ENCODE assay signal across 1 cellular context in the genomic region with DNA sequence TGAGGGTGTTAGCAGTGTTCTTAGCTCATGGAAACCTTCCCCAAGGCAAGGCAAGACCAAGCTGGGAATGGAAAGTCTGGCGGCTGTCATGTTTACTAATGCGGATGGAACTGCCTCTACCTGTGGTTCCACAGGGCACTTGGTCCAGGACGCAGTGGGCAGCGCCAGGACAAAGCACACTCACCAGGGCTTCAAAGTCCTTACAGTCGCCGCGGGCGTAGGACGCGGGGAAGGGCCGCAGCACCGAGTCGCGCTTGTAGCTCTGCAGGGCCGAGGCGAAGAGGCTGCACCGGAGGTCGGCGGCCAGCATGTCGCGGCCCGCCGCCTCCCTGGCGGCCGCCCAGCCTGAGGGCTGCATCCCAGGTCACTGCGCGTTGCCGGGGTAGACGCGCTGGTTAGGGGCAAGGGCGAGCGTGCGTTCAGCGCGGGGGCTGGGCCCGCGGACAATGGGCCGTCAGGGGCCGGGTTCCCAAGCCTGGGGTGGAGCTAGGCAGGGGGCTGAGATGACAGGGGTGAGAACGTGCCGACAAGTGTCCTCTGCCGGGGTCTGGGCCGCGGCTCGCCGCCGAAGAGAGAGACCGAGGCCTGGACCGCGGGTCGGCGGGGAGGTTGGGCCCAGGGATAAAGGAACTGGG.
TF ChIP-seq lines count a peak whose summit lies in the region.

No MANE protein-coding gene starts in this region.

TF ChIP-seq in HEK293, 187 proteins besides CTCF, POLR2A, EP300 and RAD21 (continued from another document and continues in another):
- TF ChIP-seq, protein P1, sequence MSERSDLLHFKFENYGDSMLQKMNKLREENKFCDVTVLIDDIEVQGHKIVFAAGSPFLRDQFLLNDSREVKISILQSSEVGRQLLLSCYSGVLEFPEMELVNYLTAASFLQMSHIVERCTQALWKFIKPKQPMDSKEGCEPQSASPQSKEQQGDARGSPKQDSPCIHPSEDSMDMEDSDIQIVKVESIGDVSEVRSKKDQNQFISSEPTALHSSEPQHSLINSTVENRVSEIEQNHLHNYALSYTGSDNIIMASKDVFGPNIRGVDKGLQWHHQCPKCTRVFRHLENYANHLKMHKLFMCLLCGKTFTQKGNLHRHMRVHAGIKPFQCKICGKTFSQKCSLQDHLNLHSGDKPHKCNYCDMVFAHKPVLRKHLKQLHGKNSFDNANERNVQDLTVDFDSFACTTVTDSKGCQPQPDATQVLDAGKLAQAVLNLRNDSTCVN (tag by site-specific recombination; optimal IDR thresholded peaks at IDR 0.05), result peak; percentile 96
- no peak for TF ChIP-seq TCF7L2 (IDR thresholded peaks at IDR 0.05; ENCODE audit: borderline replicate concordance, low read depth, low read length)
- TF ChIP-seq, protein P2, sequence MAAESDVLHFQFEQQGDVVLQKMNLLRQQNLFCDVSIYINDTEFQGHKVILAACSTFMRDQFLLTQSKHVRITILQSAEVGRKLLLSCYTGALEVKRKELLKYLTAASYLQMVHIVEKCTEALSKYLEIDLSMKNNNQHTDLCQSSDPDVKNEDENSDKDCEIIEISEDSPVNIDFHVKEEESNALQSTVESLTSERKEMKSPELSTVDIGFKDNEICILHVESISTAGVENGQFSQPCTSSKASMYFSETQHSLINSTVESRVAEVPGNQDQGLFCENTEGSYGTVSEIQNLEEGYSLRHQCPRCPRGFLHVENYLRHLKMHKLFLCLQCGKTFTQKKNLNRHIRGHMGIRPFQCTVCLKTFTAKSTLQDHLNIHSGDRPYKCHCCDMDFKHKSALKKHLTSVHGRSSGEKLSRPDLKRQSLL (tag by site-specific recombination; IDR thresholded peaks at IDR 0.05), result no peak
- TF ChIP-seq, protein P3, sequence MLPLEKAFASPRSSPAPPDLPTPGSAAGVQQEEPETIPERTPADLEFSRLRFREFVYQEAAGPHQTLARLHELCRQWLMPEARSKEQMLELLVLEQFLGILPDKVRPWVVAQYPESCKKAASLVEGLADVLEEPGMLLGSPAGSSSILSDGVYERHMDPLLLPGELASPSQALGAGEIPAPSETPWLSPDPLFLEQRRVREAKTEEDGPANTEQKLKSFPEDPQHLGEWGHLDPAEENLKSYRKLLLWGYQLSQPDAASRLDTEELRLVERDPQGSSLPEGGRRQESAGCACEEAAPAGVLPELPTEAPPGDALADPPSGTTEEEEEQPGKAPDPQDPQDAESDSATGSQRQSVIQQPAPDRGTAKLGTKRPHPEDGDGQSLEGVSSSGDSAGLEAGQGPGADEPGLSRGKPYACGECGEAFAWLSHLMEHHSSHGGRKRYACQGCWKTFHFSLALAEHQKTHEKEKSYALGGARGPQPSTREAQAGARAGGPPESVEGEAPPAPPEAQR (tag by site-specific recombination; IDR thresholded peaks at IDR 0.05), result no peak
- TF ChIP-seq ZFP37 (tag by site-specific recombination; IDR thresholded peaks at IDR 0.05), result peak; percentile 91
- TF ChIP-seq ZNF121 (tag by site-specific recombination; IDR thresholded peaks at IDR 0.05), result peak; percentile 73
- TF ChIP-seq ZNF501 (tag by site-specific recombination; IDR thresholded peaks at IDR 0.05), result peak; percentile 95
- TF ChIP-seq GLIS2 (tag by site-specific recombination; IDR thresholded peaks at IDR 0.05), result peak; percentile 94
- TF ChIP-seq ZNF423 (tag by site-specific recombination; IDR thresholded peaks at IDR 0.05), result no peak
- TF ChIP-seq IKZF3 (tag by site-specific recombination; IDR thresholded peaks at IDR 0.05), result no peak
- TF ChIP-seq SP2 (tag by site-specific recombination; IDR thresholded peaks at IDR 0.05), result peak; percentile 48
- no peak for TF ChIP-seq GFI1B (tag by site-specific recombination; IDR thresholded peaks at IDR 0.05)
- TF ChIP-seq ZSCAN30 (tag by site-specific recombination; IDR thresholded peaks at IDR 0.05), result peak; percentile 96
- no peak; the same call in 1 of the 2 replicates for TF ChIP-seq ZBTB8A (tag by site-specific recombination; IDR thresholded peaks at IDR 0.05)
- TF ChIP-seq, protein P4, sequence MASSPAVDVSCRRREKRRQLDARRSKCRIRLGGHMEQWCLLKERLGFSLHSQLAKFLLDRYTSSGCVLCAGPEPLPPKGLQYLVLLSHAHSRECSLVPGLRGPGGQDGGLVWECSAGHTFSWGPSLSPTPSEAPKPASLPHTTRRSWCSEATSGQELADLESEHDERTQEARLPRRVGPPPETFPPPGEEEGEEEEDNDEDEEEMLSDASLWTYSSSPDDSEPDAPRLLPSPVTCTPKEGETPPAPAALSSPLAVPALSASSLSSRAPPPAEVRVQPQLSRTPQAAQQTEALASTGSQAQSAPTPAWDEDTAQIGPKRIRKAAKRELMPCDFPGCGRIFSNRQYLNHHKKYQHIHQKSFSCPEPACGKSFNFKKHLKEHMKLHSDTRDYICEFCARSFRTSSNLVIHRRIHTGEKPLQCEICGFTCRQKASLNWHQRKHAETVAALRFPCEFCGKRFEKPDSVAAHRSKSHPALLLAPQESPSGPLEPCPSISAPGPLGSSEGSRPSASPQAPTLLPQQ (tag by site-specific recombination; IDR thresholded peaks at IDR 0.05), result peak; percentile 89
- TF ChIP-seq ZEB2 (tag by site-specific recombination; IDR thresholded peaks at IDR 0.05), result peak; percentile 62
- no peak for TF ChIP-seq ZNF354C (tag by site-specific recombination; IDR thresholded peaks at IDR 0.05; ENCODE audit: borderline replicate concordance, low read depth)
- TF ChIP-seq ZNF391 (tag by site-specific recombination; IDR thresholded peaks at IDR 0.05; ENCODE audit: borderline replicate concordance, low read depth), result 0 out of 2 replicates have a peak, but pooled peaks have one; percentile 49
- TF ChIP-seq ZNF274 (IDR thresholded peaks at IDR 0.05; ENCODE audit: low read length), result no peak
- TF ChIP-seq ZNF274 (tag by site-specific recombination; IDR thresholded peaks at IDR 0.05; ENCODE audit: borderline replicate concordance), result no peak
- TF ChIP-seq, protein P5, sequence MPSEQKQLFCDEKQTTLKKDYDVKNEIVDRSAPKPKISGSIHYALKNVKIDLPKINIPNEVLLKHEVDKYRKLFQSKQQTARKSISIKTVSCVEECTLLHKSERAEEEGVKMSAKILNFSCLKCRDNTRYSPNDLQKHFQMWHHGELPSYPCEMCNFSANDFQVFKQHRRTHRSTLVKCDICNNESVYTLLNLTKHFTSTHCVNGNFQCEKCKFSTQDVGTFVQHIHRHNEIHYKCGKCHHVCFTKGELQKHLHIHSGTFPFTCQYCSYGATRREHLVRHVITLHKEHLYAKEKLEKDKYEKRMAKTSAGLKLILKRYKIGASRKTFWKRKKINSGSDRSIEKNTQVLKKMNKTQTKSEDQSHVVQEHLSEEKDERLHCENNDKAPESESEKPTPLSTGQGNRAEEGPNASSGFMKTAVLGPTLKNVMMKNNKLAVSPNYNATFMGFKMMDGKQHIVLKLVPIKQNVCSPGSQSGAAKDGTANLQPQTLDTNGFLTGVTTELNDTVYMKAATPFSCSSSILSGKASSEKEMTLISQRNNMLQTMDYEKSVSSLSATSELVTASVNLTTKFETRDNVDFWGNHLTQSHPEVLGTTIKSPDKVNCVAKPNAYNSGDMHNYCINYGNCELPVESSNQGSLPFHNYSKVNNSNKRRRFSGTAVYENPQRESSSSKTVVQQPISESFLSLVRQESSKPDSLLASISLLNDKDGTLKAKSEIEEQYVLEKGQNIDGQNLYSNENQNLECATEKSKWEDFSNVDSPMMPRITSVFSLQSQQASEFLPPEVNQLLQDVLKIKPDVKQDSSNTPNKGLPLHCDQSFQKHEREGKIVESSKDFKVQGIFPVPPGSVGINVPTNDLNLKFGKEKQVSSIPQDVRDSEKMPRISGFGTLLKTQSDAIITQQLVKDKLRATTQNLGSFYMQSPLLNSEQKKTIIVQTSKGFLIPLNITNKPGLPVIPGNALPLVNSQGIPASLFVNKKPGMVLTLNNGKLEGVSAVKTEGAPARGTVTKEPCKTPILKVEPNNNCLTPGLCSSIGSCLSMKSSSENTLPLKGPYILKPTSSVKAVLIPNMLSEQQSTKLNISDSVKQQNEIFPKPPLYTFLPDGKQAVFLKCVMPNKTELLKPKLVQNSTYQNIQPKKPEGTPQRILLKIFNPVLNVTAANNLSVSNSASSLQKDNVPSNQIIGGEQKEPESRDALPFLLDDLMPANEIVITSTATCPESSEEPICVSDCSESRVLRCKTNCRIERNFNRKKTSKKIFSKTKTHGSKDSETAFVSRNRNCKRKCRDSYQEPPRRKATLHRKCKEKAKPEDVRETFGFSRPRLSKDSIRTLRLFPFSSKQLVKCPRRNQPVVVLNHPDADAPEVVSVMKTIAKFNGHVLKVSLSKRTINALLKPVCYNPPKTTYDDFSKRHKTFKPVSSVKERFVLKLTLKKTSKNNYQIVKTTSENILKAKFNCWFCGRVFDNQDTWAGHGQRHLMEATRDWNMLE (tag by site-specific recombination; conservative IDR thresholded peaks at IDR 0.05; ENCODE audit: low read depth), result 0 out of 2 replicates have a peak, but pooled peaks have one; percentile 28
- TF ChIP-seq ZNF48 (tag by site-specific recombination; IDR thresholded peaks at IDR 0.05), result no peak
- TF ChIP-seq GLI4 (tag by site-specific recombination; IDR thresholded peaks at IDR 0.05), result peak; percentile 63; the same call in 1 of the 2 replicates
- TF ChIP-seq, protein P6, sequence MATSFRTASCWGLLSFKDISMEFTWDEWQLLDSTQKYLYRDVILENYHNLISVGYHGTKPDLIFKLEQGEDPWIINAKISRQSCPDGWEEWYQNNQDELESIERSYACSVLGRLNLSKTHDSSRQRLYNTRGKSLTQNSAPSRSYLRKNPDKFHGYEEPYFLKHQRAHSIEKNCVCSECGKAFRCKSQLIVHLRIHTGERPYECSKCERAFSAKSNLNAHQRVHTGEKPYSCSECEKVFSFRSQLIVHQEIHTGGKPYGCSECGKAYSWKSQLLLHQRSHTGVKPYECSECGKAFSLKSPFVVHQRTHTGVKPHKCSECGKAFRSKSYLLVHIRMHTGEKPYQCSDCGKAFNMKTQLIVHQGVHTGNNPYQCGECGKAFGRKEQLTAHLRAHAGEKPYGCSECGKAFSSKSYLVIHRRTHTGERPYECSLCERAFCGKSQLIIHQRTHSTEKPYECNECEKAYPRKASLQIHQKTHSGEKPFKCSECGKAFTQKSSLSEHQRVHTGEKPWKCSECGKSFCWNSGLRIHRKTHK (tag by site-specific recombination; IDR thresholded peaks at IDR 0.05), result no peak
- no peak for TF ChIP-seq ZNF350 (tag by site-specific recombination; IDR thresholded peaks at IDR 0.05)
- TF ChIP-seq ZNF843 (tag by site-specific recombination; IDR thresholded peaks at IDR 0.05), result peak; percentile 57; the same call in 1 of the 2 replicates
- no peak for TF ChIP-seq BCL11B (tag by site-specific recombination; IDR thresholded peaks at IDR 0.05; ENCODE audit: low read depth)
- peak; percentile 83; the same call in 1 of the 2 replicates for TF ChIP-seq ZNF24 (tag by site-specific recombination; IDR thresholded peaks at IDR 0.05)
- TF ChIP-seq, protein P7, sequence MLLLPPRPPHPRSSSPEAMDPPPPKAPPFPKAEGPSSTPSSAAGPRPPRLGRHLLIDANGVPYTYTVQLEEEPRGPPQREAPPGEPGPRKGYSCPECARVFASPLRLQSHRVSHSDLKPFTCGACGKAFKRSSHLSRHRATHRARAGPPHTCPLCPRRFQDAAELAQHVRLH (tag by site-specific recombination; IDR thresholded peaks at IDR 0.05), result peak; percentile 16; the same call in 1 of the 2 replicates
- peak; percentile 87; the same call in 1 of the 2 replicates for TF ChIP-seq SCRT2 (tag by site-specific recombination; IDR thresholded peaks at IDR 0.05)
- TF ChIP-seq ZNF223 (tag by site-specific recombination; IDR thresholded peaks at IDR 0.05), result peak; percentile 50; the same call in 1 of the 2 replicates
- no peak for TF ChIP-seq ZNF776 (tag by site-specific recombination; IDR thresholded peaks at IDR 0.05; ENCODE audit: borderline replicate concordance)
- TF ChIP-seq ZXDB (tag by site-specific recombination; IDR thresholded peaks at IDR 0.05), result peak; percentile 85
- no peak for TF ChIP-seq OSR2 (tag by site-specific recombination; IDR thresholded peaks at IDR 0.05)
- no peak; the same call in 1 of the 2 replicates for TF ChIP-seq GLIS1 (tag by site-specific recombination; IDR thresholded peaks at IDR 0.05)
- peak; percentile 73; the same call in 1 of the 2 replicates for TF ChIP-seq ZSCAN23 (tag by site-specific recombination; IDR thresholded peaks at IDR 0.05)
- no peak for TF ChIP-seq ZNF169 (tag by site-specific recombination; IDR thresholded peaks at IDR 0.05)
- no peak for TF ChIP-seq ZNF626 (tag by site-specific recombination; IDR thresholded peaks at IDR 0.05)
- TF ChIP-seq ZNF621 (tag by site-specific recombination; IDR thresholded peaks at IDR 0.05), result no peak
- TF ChIP-seq MYNN (tag by site-specific recombination; IDR thresholded peaks at IDR 0.05; ENCODE audit: borderline replicate concordance), result 0 out of 2 replicates have a peak, but pooled peaks have one; percentile 51
- no peak for TF ChIP-seq ZNF211 (tag by site-specific recombination; IDR thresholded peaks at IDR 0.05; ENCODE audit: low read depth)
- peak; percentile 24; the same call in 1 of the 2 replicates for TF ChIP-seq KLF7 (tag by site-specific recombination; IDR thresholded peaks at IDR 0.05; ENCODE audit: borderline replicate concordance)
- TF ChIP-seq ZFP69B (tag by site-specific recombination; IDR thresholded peaks at IDR 0.05), result peak; percentile 74; the same call in 1 of the 2 replicates
- TF ChIP-seq, protein P8, sequence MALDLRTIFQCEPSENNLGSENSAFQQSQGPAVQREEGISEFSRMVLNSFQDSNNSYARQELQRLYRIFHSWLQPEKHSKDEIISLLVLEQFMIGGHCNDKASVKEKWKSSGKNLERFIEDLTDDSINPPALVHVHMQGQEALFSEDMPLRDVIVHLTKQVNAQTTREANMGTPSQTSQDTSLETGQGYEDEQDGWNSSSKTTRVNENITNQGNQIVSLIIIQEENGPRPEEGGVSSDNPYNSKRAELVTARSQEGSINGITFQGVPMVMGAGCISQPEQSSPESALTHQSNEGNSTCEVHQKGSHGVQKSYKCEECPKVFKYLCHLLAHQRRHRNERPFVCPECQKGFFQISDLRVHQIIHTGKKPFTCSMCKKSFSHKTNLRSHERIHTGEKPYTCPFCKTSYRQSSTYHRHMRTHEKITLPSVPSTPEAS (tag by site-specific recombination; IDR thresholded peaks at IDR 0.05), result no peak
- peak; percentile 57 for TF ChIP-seq ZNF394 (tag by site-specific recombination; IDR thresholded peaks at IDR 0.05; ENCODE audit: borderline replicate concordance)
- 0 out of 2 replicates have a peak, but pooled peaks have one; percentile 35 for TF ChIP-seq ZSCAN16 (tag by site-specific recombination; IDR thresholded peaks at IDR 0.05)
- no peak for TF ChIP-seq WT1 (tag by site-specific recombination; IDR thresholded peaks at IDR 0.05)
- TF ChIP-seq, protein P9, sequence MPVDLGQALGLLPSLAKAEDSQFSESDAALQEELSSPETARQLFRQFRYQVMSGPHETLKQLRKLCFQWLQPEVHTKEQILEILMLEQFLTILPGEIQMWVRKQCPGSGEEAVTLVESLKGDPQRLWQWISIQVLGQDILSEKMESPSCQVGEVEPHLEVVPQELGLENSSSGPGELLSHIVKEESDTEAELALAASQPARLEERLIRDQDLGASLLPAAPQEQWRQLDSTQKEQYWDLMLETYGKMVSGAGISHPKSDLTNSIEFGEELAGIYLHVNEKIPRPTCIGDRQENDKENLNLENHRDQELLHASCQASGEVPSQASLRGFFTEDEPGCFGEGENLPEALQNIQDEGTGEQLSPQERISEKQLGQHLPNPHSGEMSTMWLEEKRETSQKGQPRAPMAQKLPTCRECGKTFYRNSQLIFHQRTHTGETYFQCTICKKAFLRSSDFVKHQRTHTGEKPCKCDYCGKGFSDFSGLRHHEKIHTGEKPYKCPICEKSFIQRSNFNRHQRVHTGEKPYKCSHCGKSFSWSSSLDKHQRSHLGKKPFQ (tag by site-specific recombination; IDR thresholded peaks at IDR 0.05), result peak; percentile 38; the same call in 1 of the 2 replicates
- TF ChIP-seq ZNF76 (tag by site-specific recombination; IDR thresholded peaks at IDR 0.05; ENCODE audit: borderline replicate concordance, low read depth), result peak; percentile 79
- no peak for TF ChIP-seq ZNF155 (tag by site-specific recombination; IDR thresholded peaks at IDR 0.05)
